In the genomic region with DNA sequence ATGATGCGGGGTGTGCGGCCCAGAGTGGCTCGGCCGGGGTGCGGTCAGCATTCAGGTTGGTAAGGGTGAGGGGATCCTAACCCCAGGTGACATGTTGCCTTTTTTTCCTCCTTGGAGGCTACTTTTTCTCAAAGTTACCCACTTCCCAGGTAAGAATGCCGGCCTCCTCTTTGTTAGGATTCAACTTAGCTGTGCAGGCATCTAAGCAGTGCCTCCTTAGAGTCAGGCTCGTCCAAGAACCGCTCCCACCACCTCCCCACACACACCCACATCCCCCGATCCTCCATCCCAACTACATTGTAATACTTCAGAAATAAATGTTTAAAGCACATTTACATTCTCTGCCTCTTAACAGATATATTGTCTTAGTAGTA, we compare ENCODE assay signal across 1 cellular context.
TF ChIP-seq lines count a peak whose summit lies in the region.

No MANE protein-coding gene starts in this region.

TF ChIP-seq in GM12878, 131 proteins besides CTCF, POLR2A, EP300 and RAD21:
- TF ChIP-seq, protein P1, sequence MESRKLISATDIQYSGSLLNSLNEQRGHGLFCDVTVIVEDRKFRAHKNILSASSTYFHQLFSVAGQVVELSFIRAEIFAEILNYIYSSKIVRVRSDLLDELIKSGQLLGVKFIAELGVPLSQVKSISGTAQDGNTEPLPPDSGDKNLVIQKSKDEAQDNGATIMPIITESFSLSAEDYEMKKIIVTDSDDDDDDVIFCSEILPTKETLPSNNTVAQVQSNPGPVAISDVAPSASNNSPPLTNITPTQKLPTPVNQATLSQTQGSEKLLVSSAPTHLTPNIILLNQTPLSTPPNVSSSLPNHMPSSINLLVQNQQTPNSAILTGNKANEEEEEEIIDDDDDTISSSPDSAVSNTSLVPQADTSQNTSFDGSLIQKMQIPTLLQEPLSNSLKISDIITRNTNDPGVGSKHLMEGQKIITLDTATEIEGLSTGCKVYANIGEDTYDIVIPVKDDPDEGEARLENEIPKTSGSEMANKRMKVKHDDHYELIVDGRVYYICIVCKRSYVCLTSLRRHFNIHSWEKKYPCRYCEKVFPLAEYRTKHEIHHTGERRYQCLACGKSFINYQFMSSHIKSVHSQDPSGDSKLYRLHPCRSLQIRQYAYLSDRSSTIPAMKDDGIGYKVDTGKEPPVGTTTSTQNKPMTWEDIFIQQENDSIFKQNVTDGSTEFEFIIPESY (IDR thresholded peaks at IDR 0.05): no peak
- TF ChIP-seq SUZ12 (IDR thresholded peaks at IDR 0.05; ENCODE audit: unreplicated experiment) (no peak), SP1 (IDR thresholded peaks at IDR 0.05; ENCODE audit: low read depth, low read length) (no peak), CBX3 (IDR thresholded peaks at IDR 0.05; ENCODE audit: borderline replicate concordance, low read depth) (no peak), HCFC1 (IDR thresholded peaks at IDR 0.05; ENCODE audit: low read length) (no peak), IKZF2 (IDR thresholded peaks at IDR 0.05) (no peak), MYB (IDR thresholded peaks at IDR 0.05; ENCODE audit: borderline replicate concordance, low read depth, low read length) (no peak), BRCA1 (IDR thresholded peaks at IDR 0.05; ENCODE audit: low read depth, low read length) (no peak), FOS (IDR thresholded peaks at IDR 0.05; ENCODE audit: borderline replicate concordance, extremely low read depth, insufficient read length) (no peak), RAD51 (IDR thresholded peaks at IDR 0.05) (no peak), TAF1 (IDR thresholded peaks at IDR 0.05; ENCODE audit: borderline replicate concordance, low read depth, low read length) (no peak), SPI1 (IDR thresholded peaks at IDR 0.05; ENCODE audit: borderline replicate concordance, insufficient read depth, low read depth, low read length) (no peak), TARDBP (IDR thresholded peaks at IDR 0.05; ENCODE audit: borderline replicate concordance) (no peak), MEF2B (IDR thresholded peaks at IDR 0.05; ENCODE audit: partially characterized antibody, poor library complexity, severe bottlenecking) (no peak), SUPT20H (IDR thresholded peaks at IDR 0.05; ENCODE audit: borderline replicate concordance, control insufficient read depth, low read depth, low read length) (no peak), MXI1 (IDR thresholded peaks at IDR 0.05; ENCODE audit: low read depth, low read length) (no peak)
- TF ChIP-seq, protein P2, sequence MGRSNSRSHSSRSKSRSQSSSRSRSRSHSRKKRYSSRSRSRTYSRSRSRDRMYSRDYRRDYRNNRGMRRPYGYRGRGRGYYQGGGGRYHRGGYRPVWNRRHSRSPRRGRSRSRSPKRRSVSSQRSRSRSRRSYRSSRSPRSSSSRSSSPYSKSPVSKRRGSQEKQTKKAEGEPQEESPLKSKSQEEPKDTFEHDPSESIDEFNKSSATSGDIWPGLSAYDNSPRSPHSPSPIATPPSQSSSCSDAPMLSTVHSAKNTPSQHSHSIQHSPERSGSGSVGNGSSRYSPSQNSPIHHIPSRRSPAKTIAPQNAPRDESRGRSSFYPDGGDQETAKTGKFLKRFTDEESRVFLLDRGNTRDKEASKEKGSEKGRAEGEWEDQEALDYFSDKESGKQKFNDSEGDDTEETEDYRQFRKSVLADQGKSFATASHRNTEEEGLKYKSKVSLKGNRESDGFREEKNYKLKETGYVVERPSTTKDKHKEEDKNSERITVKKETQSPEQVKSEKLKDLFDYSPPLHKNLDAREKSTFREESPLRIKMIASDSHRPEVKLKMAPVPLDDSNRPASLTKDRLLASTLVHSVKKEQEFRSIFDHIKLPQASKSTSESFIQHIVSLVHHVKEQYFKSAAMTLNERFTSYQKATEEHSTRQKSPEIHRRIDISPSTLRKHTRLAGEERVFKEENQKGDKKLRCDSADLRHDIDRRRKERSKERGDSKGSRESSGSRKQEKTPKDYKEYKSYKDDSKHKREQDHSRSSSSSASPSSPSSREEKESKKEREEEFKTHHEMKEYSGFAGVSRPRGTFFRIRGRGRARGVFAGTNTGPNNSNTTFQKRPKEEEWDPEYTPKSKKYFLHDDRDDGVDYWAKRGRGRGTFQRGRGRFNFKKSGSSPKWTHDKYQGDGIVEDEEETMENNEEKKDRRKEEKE (IDR thresholded peaks at IDR 0.05): no peak
- TF ChIP-seq, protein P3, sequence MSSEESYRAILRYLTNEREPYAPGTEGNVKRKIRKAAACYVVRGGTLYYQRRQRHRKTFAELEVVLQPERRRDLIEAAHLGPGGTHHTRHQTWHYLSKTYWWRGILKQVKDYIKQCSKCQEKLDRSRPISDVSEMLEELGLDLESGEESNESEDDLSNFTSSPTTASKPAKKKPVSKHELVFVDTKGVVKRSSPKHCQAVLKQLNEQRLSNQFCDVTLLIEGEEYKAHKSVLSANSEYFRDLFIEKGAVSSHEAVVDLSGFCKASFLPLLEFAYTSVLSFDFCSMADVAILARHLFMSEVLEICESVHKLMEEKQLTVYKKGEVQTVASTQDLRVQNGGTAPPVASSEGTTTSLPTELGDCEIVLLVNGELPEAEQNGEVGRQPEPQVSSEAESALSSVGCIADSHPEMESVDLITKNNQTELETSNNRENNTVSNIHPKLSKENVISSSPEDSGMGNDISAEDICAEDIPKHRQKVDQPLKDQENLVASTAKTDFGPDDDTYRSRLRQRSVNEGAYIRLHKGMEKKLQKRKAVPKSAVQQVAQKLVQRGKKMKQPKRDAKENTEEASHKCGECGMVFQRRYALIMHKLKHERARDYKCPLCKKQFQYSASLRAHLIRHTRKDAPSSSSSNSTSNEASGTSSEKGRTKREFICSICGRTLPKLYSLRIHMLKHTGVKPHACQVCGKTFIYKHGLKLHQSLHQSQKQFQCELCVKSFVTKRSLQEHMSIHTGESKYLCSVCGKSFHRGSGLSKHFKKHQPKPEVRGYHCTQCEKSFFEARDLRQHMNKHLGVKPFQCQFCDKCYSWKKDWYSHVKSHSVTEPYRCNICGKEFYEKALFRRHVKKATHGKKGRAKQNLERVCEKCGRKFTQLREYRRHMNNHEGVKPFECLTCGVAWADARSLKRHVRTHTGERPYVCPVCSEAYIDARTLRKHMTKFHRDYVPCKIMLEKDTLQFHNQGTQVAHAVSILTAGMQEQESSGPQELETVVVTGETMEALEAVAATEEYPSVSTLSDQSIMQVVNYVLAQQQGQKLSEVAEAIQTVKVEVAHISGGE (CRISPR knock-in tag; IDR thresholded peaks at IDR 0.05): no peak
